Comparison of ENCODE assay signal across 29 cellular contexts in genomic region chr2:239386001-239386670, GRCh38. TPM values are rescaled to one million over a fixed set of nuclear protein-coding genes. Genes with fewer than 3 reads are reported as not detected.
DNase-seq lines count a peak whose midpoint lies in the region; ATAC-seq and TF ChIP-seq lines count a peak whose summit lies in the region.
"Had no signal": no experiment of that assay in that cellular context is flagged by ENCODE, and none has a peak within 500 bp of the region (broad histone marks: within the 10 kb centered on the region; RNA-seq: fewer than 3 reads in every experiment).

No MANE protein-coding gene starts in this region.

- H3K56ac ChIP-seq in H9 (ENCODE audit: insufficient read length, low read depth, low read length) = no peak overlapping the region

- no peak overlapping the region for H2BK15ac ChIP-seq in H9 (ENCODE audit: low read depth, low read length)

- H3K36me3 Mint-ChIP-seq in activated naive CD4-positive, alpha-beta T cell treated with anti-CD3 and anti-CD28 coated beads, Interleukin-2, amount 50 U/mL, for 72 hours = peaks cover 0 to 15% of the 10 kb centered on the region in 2 donors
- H3K36me3 Mint-ChIP-seq in H9 (ENCODE audit: insufficient read depth in 1 of 3, low read depth in 3 of 3) = peaks cover 14 to 23% (median 17%) of the 10 kb centered on the region in 3 experiments
- H3K36me3 Mint-ChIP-seq in memory B cell = peaks cover 6% of the 10 kb centered on the region
- peaks cover 21% of the 10 kb centered on the region for H3K36me3 Mint-ChIP-seq in stimulated activated memory B cell treated with anti-CD40 and anti-IgM and Interleukin-4, amounts not matched to agents 10 μg/mL and 1 μg/mL and 100 μg/mL, for 72 hours
- H3K36me3 Mint-ChIP-seq: natural killer cell treated with Interleukin-12 subunit alpha and Interleukin-12 subunit beta and Interleukin-15 and Interleukin-18, amount 100 ng/mL, for 72 hours had no signal

- no peaks in the 10 kb centered on the region for H3K9me3 Mint-ChIP-seq in activated naive CD4-positive, alpha-beta T cell treated with anti-CD3 and anti-CD28 coated beads, Interleukin-2, amount 50 U/mL, for 72 hours
- no peaks in the 10 kb centered on the region; a peak in 1 of 5 replicates for H3K9me3 Mint-ChIP-seq in H9
- H3K9me3 Mint-ChIP-seq in memory B cell = no peaks in the 10 kb centered on the region
- no peaks in the 10 kb centered on the region for H3K9me3 Mint-ChIP-seq in stimulated activated memory B cell treated with anti-CD40 and anti-IgM and Interleukin-4, amounts not matched to agents 10 μg/mL and 1 μg/mL and 100 μg/mL, for 72 hours
- H3K9me3 Mint-ChIP-seq: natural killer cell treated with Interleukin-12 subunit alpha and Interleukin-12 subunit beta and Interleukin-15 and Interleukin-18, amount 100 ng/mL, for 72 hours had no signal

- H3K4ac ChIP-seq in H9 (ENCODE audit: low read depth, low read length) = no peak overlapping the region

- H2AK5ac ChIP-seq in H9 (ENCODE audit: insufficient read length, low read length) = no peak overlapping the region

- no peak overlapping the region for H2BK20ac ChIP-seq in H9 (ENCODE audit: low read depth, low read length, poor library complexity, severe bottlenecking)

- H4K5ac ChIP-seq in H9 (ENCODE audit: insufficient read length, low read depth, low read length) = no peak overlapping the region

- H2BK12ac ChIP-seq in H9 (ENCODE audit: insufficient read length, low read depth, low read length) = no peak overlapping the region

- H3K4me3 Mint-ChIP-seq in H9 (peak overlapping the region in 1 of 2 experiments; percentile 25; a peak in 1 of 5 replicates), memory B cell (no peak overlapping the region)
- no peak overlapping the region for H3K4me3 Mint-ChIP-seq in stimulated activated memory B cell treated with anti-CD40 and anti-IgM and Interleukin-4, amounts not matched to agents 10 μg/mL and 1 μg/mL and 100 μg/mL, for 72 hours
- H3K4me3 Mint-ChIP-seq: B cell; brain; natural killer cell treated with Interleukin-12 subunit alpha and Interleukin-12 subunit beta and Interleukin-15 and Interleukin-18, amount 100 ng/mL, for 72 hours had no signal

- no peak overlapping the region for H3K23ac ChIP-seq in H9 (ENCODE audit: insufficient read length, low read depth, low read length)

- peak overlapping the region; percentile 12 to 88 for H3K27ac Mint-ChIP-seq in activated naive CD4-positive, alpha-beta T cell treated with anti-CD3 and anti-CD28 coated beads, Interleukin-2, amount 50 U/mL, for 72 hours
- H3K27ac Mint-ChIP-seq in H9 (peak overlapping the region; percentile 49 to 96 (median 50)), memory B cell (peak overlapping the region; percentile 19)
- H3K27ac Mint-ChIP-seq in stimulated activated memory B cell treated with anti-CD40 and anti-IgM and Interleukin-4, amounts not matched to agents 10 μg/mL and 1 μg/mL and 100 μg/mL, for 72 hours = peak overlapping the region; percentile 30
- H3K27ac Mint-ChIP-seq: natural killer cell treated with Interleukin-12 subunit alpha and Interleukin-12 subunit beta and Interleukin-15 and Interleukin-18, amount 100 ng/mL, for 72 hours had no signal

- no peak overlapping the region for H3K18ac ChIP-seq in H9 (ENCODE audit: insufficient read length, low read depth, low read length)

- no peaks in the 10 kb centered on the region for H3K27me3 ChIP-seq in H9 (ENCODE audit: insufficient read depth, low read length)
- H3K27me3 ChIP-seq: adrenal gland, foreskin keratinocyte, upper lobe of left lung had no signal

- H3K9ac ChIP-seq in H9 (ENCODE audit: extremely low read depth, insufficient read length, low read length) = no peak overlapping the region

- TF ChIP-seq CTCF in H9 (conservative IDR thresholded peaks at IDR 0.05) = no peak

- no peaks in the 10 kb centered on the region; the same call in 1 of the 2 replicates for H3K4me1 ChIP-seq in H9 (ENCODE audit: insufficient read depth, low read length)
- H3K4me1 ChIP-seq: foreskin keratinocyte had no signal

- H3K79me1 ChIP-seq in H9 (ENCODE audit: insufficient read depth, low read depth, low read length, poor library complexity, severe bottlenecking) = peaks cover 10% of the 10 kb centered on the region

- no peak overlapping the region for H3K4me2 ChIP-seq in H9 (ENCODE audit: insufficient read depth, insufficient read length, low read length)

- H2BK120ac ChIP-seq in H9 (ENCODE audit: low read depth, low read length, poor library complexity, severe bottlenecking) = no peak overlapping the region

- H4K8ac ChIP-seq in H9 (replicated peaks; ENCODE audit: insufficient read length, low read depth, low read length) = no peak overlapping the region

- H3K23me2 ChIP-seq in H9 (ENCODE audit: insufficient read length, low read depth, low read length, poor library complexity, severe bottlenecking) = no peaks in the 10 kb centered on the region

- no peak overlapping the region for H4K91ac ChIP-seq in H9 (ENCODE audit: insufficient read length, low read depth, low read length)

- H3K27me3 Mint-ChIP-seq in H9 (ENCODE audit: low read depth) (no peaks in the 10 kb centered on the region), memory B cell (no peaks in the 10 kb centered on the region)
- H3K27me3 Mint-ChIP-seq in stimulated activated memory B cell treated with anti-CD40 and anti-IgM and Interleukin-4, amounts not matched to agents 10 μg/mL and 1 μg/mL and 100 μg/mL, for 72 hours = no peaks in the 10 kb centered on the region
- H3K27me3 Mint-ChIP-seq: B cell; brain; natural killer cell treated with Interleukin-12 subunit alpha and Interleukin-12 subunit beta and Interleukin-15 and Interleukin-18, amount 100 ng/mL, for 72 hours; T-helper 17 cell had no signal

- no peak overlapping the region for H2BK5ac ChIP-seq in H9 (ENCODE audit: insufficient read length, low read length)

- peaks cover 33 to 40% of the 10 kb centered on the region in 2 experiments for H3K4me1 Mint-ChIP-seq in H9
- H3K4me1 Mint-ChIP-seq in memory B cell = peaks cover 8% of the 10 kb centered on the region
- peaks cover 31% of the 10 kb centered on the region for H3K4me1 Mint-ChIP-seq in stimulated activated memory B cell treated with anti-CD40 and anti-IgM and Interleukin-4, amounts not matched to agents 10 μg/mL and 1 μg/mL and 100 μg/mL, for 72 hours

- H4K20me1 ChIP-seq in H9 (ENCODE audit: control insufficient read depth, insufficient read depth, insufficient read length) = no peaks in the 10 kb centered on the region

- no peak for ATAC-seq in activated naive CD4-positive, alpha-beta T cell treated with anti-CD3 and anti-CD28 coated beads, Interleukin-2, amount 50 U/mL, for 72 hours
- no peak for ATAC-seq in memory B cell (ENCODE audit: low read depth)
- ATAC-seq in stimulated activated memory B cell treated with anti-CD40 and anti-IgM and Interleukin-4, amounts not matched to agents 10 μg/mL and 1 μg/mL and 100 μg/mL, for 72 hours = no peak
- ATAC-seq in GM19455 (IDR thresholded peaks at IDR 0.05; ENCODE audit: unreplicated experiment) = no peak
- ATAC-seq in HG02885 (IDR thresholded peaks at IDR 0.05; ENCODE audit: poor library complexity, unreplicated experiment) = no peak
- ATAC-seq: foreskin keratinocyte; left cardiac atrium; natural killer cell treated with Interleukin-12 subunit alpha and Interleukin-12 subunit beta and Interleukin-15 and Interleukin-18, amount 100 ng/mL, for 72 hours; T-helper 17 cell had no signal

- no peaks in the 10 kb centered on the region for H3K9me3 ChIP-seq in H9 (ENCODE audit: control insufficient read depth, low read depth, low read length)
- H3K9me3 ChIP-seq: adrenal gland, HAP-1, upper lobe of left lung had no signal

- no peak overlapping the region for H3K14ac ChIP-seq in H9 (ENCODE audit: insufficient read depth, low read length)

- no peak overlapping the region for H3T11ph ChIP-seq in H9 (ENCODE audit: low read length)

- H3K27ac ChIP-seq in H9 (ENCODE audit: insufficient read length, low read depth, low read length) = no peak overlapping the region
- H3K27ac ChIP-seq: adrenal gland, foreskin keratinocyte, upper lobe of left lung had no signal

- DNase-seq in activated naive CD4-positive, alpha-beta T cell treated with anti-CD3 and anti-CD28 coated beads, Interleukin-2, amount 50 U/mL, for 72 hours (ENCODE audit: low spot score in 2 of 2) = peak in 1 of 2 donors; percentile 51
- no peak for DNase-seq in activated naive CD4-positive, alpha-beta T cell treated with Interleukin-2 at 50 U/mL for 16 hours
- DNase-seq in H9 = no peak
- no peak for DNase-seq in memory B cell (ENCODE audit: low spot score in 2 of 2)
- DNase-seq in NCI-H510A treated with DMSO at 0.1 percent for 48 hours (lab: John Stamatoyannopoulos, UW) = no peak
- DNase-seq: activated CD4-positive, alpha-beta T cell treated with anti-CD3 and anti-CD28 coated beads, Interleukin-2, amount 50 U/mL, for 4 hours; activated CD8-positive, alpha-beta memory T cell treated with anti-CD3 and anti-CD28 coated beads, Interleukin-2, amount 50 U/mL, for 48 hours; adrenal gland; Calu3; effector CD4-positive, alpha-beta T cell; EL; erythroblast; foreskin keratinocyte; midbrain; NCI-H1092 treated with DMSO at 0.1 percent for 48 hours; NCI-H2029; NCI-H2227 treated with DMSO at 0.1 percent for 48 hours; NCI-H748 treated with DMSO at 0.1 percent for 48 hours; stimulated activated CD4-positive, alpha-beta T cell treated with anti-CD3 and anti-CD28 coated beads, Interleukin-15, amount 100 ng/mL, for 24 hours; T-helper 17 cell; upper lobe of left lung had no signal

- peaks cover 9% of the 10 kb centered on the region; the same call in 1 of the 2 replicates for H3K79me2 ChIP-seq in H9 (ENCODE audit: insufficient read depth, low read length)

- no CpG with 5 or more reads among the region's 20 CpGs for WGBS in H9 (ENCODE audit: extremely low coverage, insufficient read length, low lambda C conversion rate)

- no peak overlapping the region for H2AFZ ChIP-seq in H9 (ENCODE audit: low read length)

RNA-seq across cellular contexts. Expression of gene HDAC4, which starts 14.7 kb away (rescaled TPM):
- total RNA-seq in activated naive CD4-positive, alpha-beta T cell treated with anti-CD3 and anti-CD28 coated beads, Interleukin-2, amount 50 U/mL, for 72 hours = 10 to 100 TPM; 34.1 to 39.1 TPM
- total RNA-seq in H9 (2021) = 27.5 and 32.0 TPM in 2 replicates
